28 cellular contexts compared by ENCODE assay signal in the genomic region with DNA sequence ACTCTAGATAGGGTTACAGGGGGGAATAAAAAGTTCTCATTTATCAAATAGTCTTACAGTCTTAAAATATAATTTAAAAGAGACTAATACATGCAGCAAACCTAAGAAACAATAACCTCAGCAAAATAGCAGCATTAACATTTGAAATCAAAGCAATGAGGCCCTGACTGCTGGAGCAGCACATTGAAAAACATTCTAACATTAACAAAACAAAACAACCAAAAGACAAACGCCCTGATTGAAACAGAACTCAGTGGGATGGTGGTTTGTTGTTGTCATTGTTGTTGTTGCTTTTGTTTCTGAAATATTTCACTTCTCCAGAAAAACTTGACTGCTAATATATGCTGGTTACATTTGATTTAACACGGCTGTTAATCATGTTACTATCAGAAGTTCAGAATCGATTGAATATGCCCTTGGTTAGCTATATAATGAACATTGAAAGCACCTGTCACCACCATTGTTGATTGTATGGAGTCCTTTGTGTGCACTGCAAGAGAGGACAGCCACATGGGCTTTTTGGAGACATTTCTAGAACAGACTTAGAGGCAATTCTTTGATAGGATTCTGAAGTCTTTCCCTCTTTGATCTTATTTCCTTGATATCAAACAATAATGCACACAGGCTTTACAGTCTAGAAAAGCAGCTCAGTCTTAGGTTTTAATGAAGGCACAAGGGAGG.
"Had no signal": no experiment of that assay in that cellular context is flagged by ENCODE, and none has a peak within 500 bp of the region (broad histone marks: within the 10 kb centered on the region; RNA-seq: fewer than 3 reads in every experiment).

No MANE protein-coding gene starts in this region.

- DNase-seq: activated CD4-positive, alpha-beta T cell treated with anti-CD3 and anti-CD28 coated beads for 4 hours; activated CD4-positive, alpha-beta T cell treated with anti-CD3 and anti-CD28 coated beads, Interleukin-2, amount 50 U/mL, for 48 hours; activated CD8-positive, alpha-beta memory T cell treated with anti-CD3 and anti-CD28 coated beads for 24 hours; activated CD8-positive, alpha-beta memory T cell treated with anti-CD3 and anti-CD28 coated beads, Interleukin-2, amount 50 U/mL, for 4 hours; activated effector memory CD4-positive, alpha-beta T cell treated with anti-CD3 and anti-CD28 coated beads, Interleukin-2, amount 50 U/mL, for 16 hours; activated naive CD4-positive, alpha-beta T cell treated with anti-CD3 and anti-CD28 coated beads, Interleukin-2, amount 10 ng/mL, durations not matched to agents 7 days and 5 days; activated naive CD8-positive, alpha-beta T cell treated with anti-CD3 and anti-CD28 coated beads, Interleukin-2, amount 10 ng/mL, durations not matched to agents 7 days and 5 days; activated T-cell treated with anti-CD3 and anti-CD28 coated beads, Interleukin-2, amount 50 U/mL, for 1 hour; cerebellar nuclear complex; colonic mucosa; effector memory CD4-positive, alpha-beta T cell; heart left ventricle; hypothalamus; immature natural killer cell; kidney; left colon; naive B cell; nephron progenitor cell; right lobe of liver; stimulated activated CD4-positive, alpha-beta T cell treated with anti-CD3 and anti-CD28 coated beads, Interleukin-2, amount 100 ng/mL, for 48 hours; stimulated activated naive CD4-positive, alpha-beta T cell treated with Interleukin-2 at 50 U/mL for 16 hours; T-helper 1 cell; testis; transverse colon had no signal

- H3K27me3 ChIP-seq: ascending aorta, cardiac muscle cell, colonic mucosa, heart left ventricle, neutrophil, right lobe of liver, testis, transverse colon had no signal

- H3K9me3 ChIP-seq: ascending aorta, colonic mucosa, neutrophil, right lobe of liver, testis had no signal

- H3K4me1 ChIP-seq: ascending aorta, colonic mucosa, heart left ventricle, right lobe of liver, testis, transverse colon had no signal

- FAIRE-seq: endothelial cell of umbilical vein, kidney had no signal

- H3K36me3 ChIP-seq: ascending aorta, cardiac muscle cell, colonic mucosa, heart left ventricle, neutrophil, right lobe of liver, transverse colon had no signal

- H3K4me3 ChIP-seq: ascending aorta, cardiac muscle cell, colonic mucosa, heart left ventricle, right lobe of liver, testis, transverse colon had no signal

- H3K27ac ChIP-seq: ascending aorta, cardiac muscle cell, colonic mucosa, heart left ventricle, neutrophil, right lobe of liver, testis, transverse colon had no signal
